In the genomic region with DNA sequence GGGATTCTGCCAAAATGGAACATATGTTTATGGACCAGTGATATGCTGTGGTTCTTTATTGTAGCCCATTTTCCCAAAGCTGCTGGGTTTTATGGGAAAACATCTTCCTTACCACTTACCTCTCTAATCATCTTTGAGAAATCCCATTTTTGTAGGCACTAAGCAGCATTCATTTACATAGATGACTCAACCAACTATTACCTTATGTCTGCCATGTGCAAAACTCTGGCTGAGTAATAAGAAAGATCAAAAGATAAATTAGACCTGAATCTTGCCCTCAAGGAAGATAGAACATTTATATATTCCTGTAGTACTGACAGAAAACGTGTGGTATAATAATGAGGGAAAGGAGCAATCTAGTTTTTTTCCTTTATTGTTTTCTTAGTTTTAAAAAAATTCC, we compare ENCODE assay signal across 19 cellular contexts. TPM values are rescaled to one million over a fixed set of nuclear protein-coding genes. Genes with fewer than 3 reads are reported as not detected.
DNase-seq lines count a peak whose midpoint lies in the region; ATAC-seq lines count a peak whose summit lies in the region.
"Had no signal": no experiment of that assay in that cellular context is flagged by ENCODE, and none has a peak within 500 bp of the region (broad histone marks: within the 10 kb centered on the region; RNA-seq: fewer than 3 reads in every experiment).

No MANE protein-coding gene starts in this region.

- no peaks in the 10 kb centered on the region for H3F3A ChIP-seq in GM23248 (ENCODE audit: insufficient read depth)

- no peaks in the 10 kb centered on the region for H4K20me1 ChIP-seq in GM23248 (ENCODE audit: insufficient read depth)

- H3K4me3 ChIP-seq in GM23248, result no peak overlapping the region
- H3K4me3 ChIP-seq in effector memory CD4-positive, alpha-beta T cell (ENCODE audit: insufficient read depth, low read depth, low read length, poor library complexity, severe bottlenecking), result no peak overlapping the region
- H3K4me3 ChIP-seq: HAP-1 had no signal

- no peak overlapping the region for H2AFZ ChIP-seq in GM23248

- no peaks in the 10 kb centered on the region for H3K9me3 Mint-ChIP-seq in activated T-helper 17 cell treated with anti-CD3 and anti-CD28 coated beads, Interleukin-2, amount 50 U/mL, for 72 hours
- H3K9me3 Mint-ChIP-seq: CD8-positive, alpha-beta T cell had no signal

- no peak overlapping the region for H3K27ac Mint-ChIP-seq in activated T-helper 17 cell treated with anti-CD3 and anti-CD28 coated beads, Interleukin-2, amount 50 U/mL, for 72 hours
- H3K27ac Mint-ChIP-seq: CD8-positive, alpha-beta T cell had no signal

- 82 to 85% methylated on average over 1 of the region's 1 CpG for WGBS in GM23248 (ENCODE audit: low coverage in 1 of 2, low lambda C conversion rate in 2 of 2, missing lambda C conversion rate in 2 of 2), 2 experiments

- no peak overlapping the region for H3K4me3 Mint-ChIP-seq in activated T-helper 17 cell treated with anti-CD3 and anti-CD28 coated beads, Interleukin-2, amount 50 U/mL, for 72 hours
- H3K4me3 Mint-ChIP-seq: CD8-positive, alpha-beta T cell had no signal

- H3K27ac ChIP-seq in GM23248 (no peak overlapping the region), epithelial cell of prostate (no peak overlapping the region)
- H3K27ac ChIP-seq in effector memory CD4-positive, alpha-beta T cell (ENCODE audit: insufficient read depth, low read length, poor library complexity, severe bottlenecking), result no peak overlapping the region
- H3K27ac ChIP-seq: 22Rv1 had no signal

- peak; percentile 37 for DNase-seq in DMS 273 (lab: John Stamatoyannopoulos, UW; ENCODE audit: unreplicated experiment)
- no peak for DNase-seq in DMS 273 treated with DMSO at 0.1 percent for 48 hours (lab: John Stamatoyannopoulos, UW)
- peak; percentile 20 for DNase-seq in GM23248
- peak; percentile 40 for DNase-seq in epithelial cell of prostate (ENCODE audit: low read depth, low spot score)
- no peak for DNase-seq in activated CD8-positive, alpha-beta memory T cell treated with anti-CD3 and anti-CD28 coated beads, Interleukin-2, amount 50 U/mL, for 48 hours
- DNase-seq in effector memory CD4-positive, alpha-beta T cell, result no peak
- DNase-seq in NCI-H1417 (lab: John Stamatoyannopoulos, UW), result no peak
- DNase-seq: CD8-positive, alpha-beta T cell; Kasumi-1; NCI-H1436; NCI-H2029 treated with DMSO at 0.1 percent for 48 hours; NCI-H526; NK-92 treated with Interleukin-12 subunit alpha and Interleukin-12 subunit beta, amount 100 ng/mL, for 24 hours had no signal

- no peaks in the 10 kb centered on the region for H3K36me3 ChIP-seq in GM23248 (ENCODE audit: low read depth)
- no peaks in the 10 kb centered on the region for H3K36me3 ChIP-seq in effector memory CD4-positive, alpha-beta T cell (ENCODE audit: control insufficient read depth, insufficient read depth, low read length)
- H3K36me3 ChIP-seq: HAP-1 had no signal

- no peak overlapping the region for H3K9ac ChIP-seq in GM23248

- peak; percentile 65 for ATAC-seq in activated T-helper 17 cell treated with anti-CD3 and anti-CD28 coated beads, Interleukin-2, amount 50 U/mL, for 72 hours (replicated peaks)
- ATAC-seq: CD8-positive, alpha-beta T cell; Right ventricle myocardium inferior had no signal

- H3K27me3 Mint-ChIP-seq in activated T-helper 17 cell treated with anti-CD3 and anti-CD28 coated beads, Interleukin-2, amount 50 U/mL, for 72 hours, result no peaks in the 10 kb centered on the region

- no peaks in the 10 kb centered on the region for H3K9me2 ChIP-seq in GM23248 (ENCODE audit: insufficient read depth)

- no peaks in the 10 kb centered on the region for H3K36me3 Mint-ChIP-seq in activated T-helper 17 cell treated with anti-CD3 and anti-CD28 coated beads, Interleukin-2, amount 50 U/mL, for 72 hours (ENCODE audit: low read depth)
- H3K36me3 Mint-ChIP-seq: CD8-positive, alpha-beta T cell had no signal

- in situ Hi-C loops in GM23248 (cut with MboI), result no loop called here

- no peaks in the 10 kb centered on the region for H3K9me3 ChIP-seq in GM23248 (ENCODE audit: low read depth)
- H3K9me3 ChIP-seq in effector memory CD4-positive, alpha-beta T cell (ENCODE audit: control insufficient read depth, low read length), result no peaks in the 10 kb centered on the region
- H3K9me3 ChIP-seq: HAP-1 had no signal

- no peak overlapping the region for H3K4me2 ChIP-seq in GM23248 (ENCODE audit: unreplicated experiment)

- no peaks in the 10 kb centered on the region for H3K27me3 ChIP-seq in GM23248 (replicated peaks; ENCODE audit: insufficient read depth)
- no peaks in the 10 kb centered on the region for H3K27me3 ChIP-seq in effector memory CD4-positive, alpha-beta T cell (replicated peaks; ENCODE audit: control insufficient read depth, insufficient read depth, low read length, poor library complexity, severe bottlenecking)

- peaks cover 9% of the 10 kb centered on the region for H3K4me1 Mint-ChIP-seq in activated T-helper 17 cell treated with anti-CD3 and anti-CD28 coated beads, Interleukin-2, amount 50 U/mL, for 72 hours

- H3K79me2 ChIP-seq in GM23248 (ENCODE audit: insufficient read depth), result no peaks in the 10 kb centered on the region

- no peaks in the 10 kb centered on the region for H3K4me1 ChIP-seq in GM23248 (ENCODE audit: insufficient read depth)
- H3K4me1 ChIP-seq in effector memory CD4-positive, alpha-beta T cell (ENCODE audit: control insufficient read depth, insufficient read depth, low read length, poor library complexity, severe bottlenecking), result no peaks in the 10 kb centered on the region

RNA-seq across cellular contexts. Expression of gene CBLL1, which starts 24.3 kb away (rescaled TPM):
- 11.9 and 47.2 TPM in 2 replicates for total RNA-seq in GM23248 (2014; rRNA removed; shearing (Covaris generic))
- polyA plus RNA-seq in GM23248 (2016; fragmentation: Nextera tagmentation; extraction: Ambion mirVana), result 35.5 and 38.2 TPM in 2 replicates
- 10 to 100 TPM; 35.7 to 39.7 TPM for total RNA-seq in activated T-helper 17 cell treated with anti-CD3 and anti-CD28 coated beads, Interleukin-2, amount 50 U/mL, for 72 hours

RNA-seq across cellular contexts. Expression of gene SLC26A3, which starts 34.8 kb away (rescaled TPM):
- total RNA-seq in GM23248 (2014; rRNA removed; shearing (Covaris generic)), result not detected in 2 replicates
- not detected in 2 replicates for polyA plus RNA-seq in GM23248 (2016; fragmentation: Nextera tagmentation; extraction: Ambion mirVana)
- total RNA-seq in activated T-helper 17 cell treated with anti-CD3 and anti-CD28 coated beads, Interleukin-2, amount 50 U/mL, for 72 hours, result not detected
- total RNA-seq: CD8-positive, alpha-beta T cell; Daoy; Right ventricle myocardium inferior had no signal
- polyA plus RNA-seq: BJ had no signal

Comparison
In these comparisons a context has a peak if more than half of its experiments do, and no peak if none do; other contexts are left out.
1. DNase-seq: peak in DMS 273 (single experiment), GM23248 (single experiment) and epithelial cell of prostate (single experiment); none in DMS 273 treated with DMSO at 0.1 percent for 48 hours (single experiment), activated CD8-positive, alpha-beta memory T cell treated with anti-CD3 and anti-CD28 coated beads, Interleukin-2, amount 50 U/mL, for 48 hours (single experiment), effector memory CD4-positive, alpha-beta T cell (0 of 3) and NCI-H1417 (0 of 3).